ENCODE assay signal across 36 cellular contexts in the genomic region with DNA sequence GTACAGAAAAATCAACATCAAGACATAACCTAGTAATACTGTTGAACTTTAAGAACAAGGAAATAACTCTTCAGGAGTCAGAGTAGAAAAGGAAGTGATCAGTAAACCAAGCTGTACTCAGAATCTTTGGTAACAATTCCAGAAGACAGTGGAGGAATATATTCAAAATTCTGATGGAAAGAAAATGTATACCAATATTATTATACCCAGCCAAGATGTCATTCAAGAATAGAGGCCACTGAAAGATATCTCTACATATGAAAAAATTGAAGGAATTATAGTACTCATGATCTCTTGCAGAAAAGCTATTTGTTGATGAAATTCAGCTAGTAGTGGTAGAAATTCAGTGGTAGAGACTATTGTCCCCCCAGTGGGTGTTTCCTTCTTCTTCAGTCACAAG.
"Had no signal": no experiment of that assay in that cellular context is flagged by ENCODE, and none has a peak within 500 bp of the region (broad histone marks: within the 10 kb centered on the region; RNA-seq: fewer than 3 reads in every experiment).

No MANE protein-coding gene starts in this region.

- H3K36me3 Mint-ChIP-seq: activated naive CD4-positive, alpha-beta T cell treated with anti-CD3 and anti-CD28 coated beads, Interleukin-2, amount 50 U/mL, for 72 hours; activated naive CD8-positive, alpha-beta T cell treated with anti-CD3 and anti-CD28 coated beads for 36 hours had no signal

- H3K27me3 Mint-ChIP-seq: activated naive CD8-positive, alpha-beta T cell treated with anti-CD3 and anti-CD28 coated beads for 36 hours had no signal

- H3K4me3 ChIP-seq: adrenal gland, body of pancreas, breast epithelium had no signal

- H3K4me3 Mint-ChIP-seq: activated B cell treated with CpG ODN at 0.5 μM for 24 hours; activated CD4-positive, alpha-beta memory T cell treated with anti-CD3 and anti-CD28 coated beads for 36 hours; activated CD4-positive, alpha-beta T cell treated with anti-CD3 and anti-CD28 coated beads, Interleukin-2, amount 10 ng/mL, durations not matched to agents 24 days and 14 days; activated CD8-positive, alpha-beta T cell treated with anti-CD3 and anti-CD28 coated beads for 36 hours; activated naive CD4-positive, alpha-beta T cell treated with anti-CD3 and anti-CD28 coated beads for 36 hours; activated naive CD8-positive, alpha-beta T cell treated with anti-CD3 and anti-CD28 coated beads for 36 hours; activated T-cell treated with anti-CD3 and anti-CD28 coated beads, Interleukin-2, amount 50 U/mL, for 4 hours; activated T-cell treated with anti-CD3 and anti-CD28 coated beads, Interleukin-2, amount 50 U/mL, for 72 hours; activated T-helper 1 cell treated with anti-CD3 and anti-CD28 coated beads, Interleukin-12 subunit alpha, Interleukin-12 subunit beta, Interleukin-2, Interleukin-4 antibody, amounts not matched to agents 30 ng/mL and 10 ng/mL and 1 ng/mL, durations not matched to agents 14 hours and 24 hours and 36 hours; activated T-helper 17 cell treated with anti-CD3 and anti-CD28 coated beads, Interleukin-2, amount 50 U/mL, for 72 hours; T-helper 1 cell treated with Interleukin-12 subunit alpha and Interleukin-12 subunit beta and Interleukin-4 antibody, amounts not matched to agents 30 μg/mL and 1 μg/mL, for 36 hours; T-helper 2 cell treated with Interferon-gamma antibody and Interleukin-4, amounts not matched to agents 5 μg/mL and 100 μg/mL, for 36 hours had no signal

- H3K27me3 ChIP-seq: adrenal gland, body of pancreas, breast epithelium had no signal

- H3K36me3 ChIP-seq: adrenal gland, brain microvascular endothelial cell, breast epithelium had no signal

- H3K27ac ChIP-seq: adrenal gland, body of pancreas, brain microvascular endothelial cell, breast epithelium, VCaP had no signal

- H3K4me1 ChIP-seq: adrenal gland, body of pancreas, breast epithelium had no signal

- DNase-seq: activated B cell treated with CpG ODN at 0.5 μM for 24 hours; activated CD4-positive, alpha-beta memory T cell treated with anti-CD3 and anti-CD28 coated beads for 36 hours; activated CD4-positive, alpha-beta T cell treated with anti-CD3 and anti-CD28 coated beads for 4 hours; activated CD4-positive, alpha-beta T cell treated with anti-CD3 and anti-CD28 coated beads, Interleukin-2, amount 10 ng/mL, durations not matched to agents 24 days and 14 days; activated CD4-positive, alpha-beta T cell treated with anti-CD3 and anti-CD28 coated beads, Interleukin-2, amount 50 U/mL, for 1 hour; activated CD4-positive, alpha-beta T cell treated with anti-CD3 and anti-CD28 coated beads, Interleukin-2, amount 50 U/mL, for 4 hours; activated CD4-positive, CD25-positive, alpha-beta regulatory T cell treated with anti-CD3 and anti-CD28 coated beads, Interleukin-2, amount 50 U/mL, for 72 hours; activated CD8-positive, alpha-beta memory T cell treated with anti-CD3 and anti-CD28 coated beads, Interleukin-2, amount 50 U/mL, for 4 hours; activated CD8-positive, alpha-beta T cell treated with anti-CD3 and anti-CD28 coated beads for 36 hours; activated effector memory CD4-positive, alpha-beta T cell treated with anti-CD3 and anti-CD28 coated beads, Interleukin-2, amount 50 U/mL, for 16 hours; activated gamma-delta T cell treated with Interleukin-2 at 50 U/mL for 16 hours; activated naive CD4-positive, alpha-beta T cell; activated naive CD4-positive, alpha-beta T cell treated with anti-CD3 and anti-CD28 coated beads for 36 hours; activated naive CD4-positive, alpha-beta T cell treated with anti-CD3 and anti-CD28 coated beads, Interleukin-2, amount 50 U/mL, for 16 hours; activated naive CD8-positive, alpha-beta T cell treated with anti-CD3 and anti-CD28 coated beads for 36 hours; activated T-cell treated with anti-CD3 and anti-CD28 coated beads for 4 hours; activated T-cell treated with anti-CD3 and anti-CD28 coated beads, Interleukin-2, amount 50 U/mL, for 1 hour; activated T-cell treated with anti-CD3 and anti-CD28 coated beads, Interleukin-2, amount 50 U/mL, for 4 hours; activated T-cell treated with anti-CD3 and anti-CD28 coated beads, Interleukin-2, amount 50 U/mL, for 72 hours; adrenal gland; amniotic stem cell; aorta; body of pancreas; brain microvascular endothelial cell; central memory CD4-positive, alpha-beta T cell; T-helper 2 cell; T-helper 9 cell had no signal

- H3K27ac Mint-ChIP-seq: activated B cell treated with CpG ODN at 0.5 μM for 24 hours; activated CD4-positive, alpha-beta memory T cell treated with anti-CD3 and anti-CD28 coated beads for 36 hours; activated CD4-positive, alpha-beta T cell treated with anti-CD3 and anti-CD28 coated beads, Interleukin-2, amount 10 ng/mL, durations not matched to agents 24 days and 14 days; activated CD8-positive, alpha-beta T cell treated with anti-CD3 and anti-CD28 coated beads for 36 hours; activated naive CD4-positive, alpha-beta T cell treated with anti-CD3 and anti-CD28 coated beads for 36 hours; activated naive CD4-positive, alpha-beta T cell treated with anti-CD3 and anti-CD28 coated beads, Interleukin-2, amount 50 U/mL, for 72 hours; activated naive CD8-positive, alpha-beta T cell treated with anti-CD3 and anti-CD28 coated beads for 36 hours; activated T-cell treated with anti-CD3 and anti-CD28 coated beads, Interleukin-2, amount 50 U/mL, for 72 hours; activated T-helper 1 cell treated with anti-CD3 and anti-CD28 coated beads, Interleukin-12 subunit alpha, Interleukin-12 subunit beta, Interleukin-2, Interleukin-4 antibody, amounts not matched to agents 30 ng/mL and 10 ng/mL and 1 ng/mL, durations not matched to agents 14 hours and 24 hours and 36 hours; activated T-helper 17 cell treated with anti-CD3 and anti-CD28 coated beads, Interleukin-2, amount 50 U/mL, for 72 hours; T-helper 1 cell treated with Interleukin-12 subunit alpha and Interleukin-12 subunit beta and Interleukin-4 antibody, amounts not matched to agents 30 μg/mL and 1 μg/mL, for 36 hours; T-helper 2 cell treated with Interferon-gamma antibody and Interleukin-4, amounts not matched to agents 5 μg/mL and 100 μg/mL, for 36 hours had no signal

- H3K9me3 ChIP-seq: adrenal gland, body of pancreas had no signal

- FAIRE-seq: astrocyte, TTC549 had no signal

- H3K4me1 Mint-ChIP-seq: activated B cell treated with CpG ODN at 0.5 μM for 24 hours; activated naive CD8-positive, alpha-beta T cell treated with anti-CD3 and anti-CD28 coated beads for 36 hours; activated T-helper 17 cell treated with anti-CD3 and anti-CD28 coated beads, Interleukin-2, amount 50 U/mL, for 72 hours had no signal

- ATAC-seq: activated CD8-positive, alpha-beta T cell treated with anti-CD3 and anti-CD28 coated beads for 36 hours; activated naive CD4-positive, alpha-beta T cell treated with anti-CD3 and anti-CD28 coated beads, Interleukin-2, amount 50 U/mL, for 72 hours; activated T-cell treated with anti-CD3 and anti-CD28 coated beads, Interleukin-2, amount 50 U/mL, for 4 hours; activated T-cell treated with anti-CD3 and anti-CD28 coated beads, Interleukin-2, amount 50 U/mL, for 72 hours; activated T-helper 17 cell treated with anti-CD3 and anti-CD28 coated beads, Interleukin-2, amount 50 U/mL, for 72 hours; body of pancreas had no signal
